9 cellular contexts compared by ENCODE assay signal in genomic region chr1:36248250-36248894, GRCh38.
A peak's percentile ranks its signal among the peaks of the same experiment; 100 is the strongest.
DNase-seq lines count a peak whose midpoint lies in the region; FAIRE-seq and TF ChIP-seq lines count a peak whose summit lies in the region.
"Had no signal": no experiment of that assay in that cellular context is flagged by ENCODE, and none has a peak within 500 bp of the region (broad histone marks: within the 10 kb centered on the region; RNA-seq: fewer than 3 reads in every experiment).

No MANE protein-coding gene starts in this region.

- peak overlapping the region; percentile 20 to 38 for H3K4me3 ChIP-seq in neutrophil (ENCODE audit: low read depth in 1 of 2, low read length in 1 of 2)

- peaks cover 10% of the 10 kb centered on the region for H3K36me3 ChIP-seq in neutrophil

- H3K27ac ChIP-seq in neutrophil: peak overlapping the region; percentile 80

- no peaks in the 10 kb centered on the region for H3K9me3 ChIP-seq in neutrophil

- H3K27me3 ChIP-seq in neutrophil: no peaks in the 10 kb centered on the region

- peaks cover 46 to 63% of the 10 kb centered on the region in 2 experiments for H3K4me1 ChIP-seq in neutrophil (ENCODE audit: control insufficient read depth in 1 of 2, insufficient read depth in 1 of 2, low read depth in 1 of 2, low read length in 1 of 2)

- DNase-seq in CD1c-positive myeloid dendritic cell (ENCODE audit: extremely low spot score) (peak; percentile 60), NOMO-1 (lab: John Stamatoyannopoulos, UW; ENCODE audit: unreplicated experiment in 2 of 2) (peak; percentile 85 to 89), dedifferentiated amniotic fluid mesenchymal stem cell (ENCODE audit: extremely low spot score) (peak; percentile 79), midbrain (lab: John Stamatoyannopoulos, UW) (no peak), D721Med (ENCODE audit: insufficient read length, low spot score) (no peak), NCI-H2227 (lab: John Stamatoyannopoulos, UW; ENCODE audit: unreplicated experiment) (no peak), T-helper 1 cell (no peak)

- FAIRE-seq in D721Med (lab: Jason Lieb, UNC): no peak
- FAIRE-seq: colon had no signal

- TF ChIP-seq CTCF in neutrophil (IDR thresholded peaks at IDR 0.05) (no peak), D721Med (IDR thresholded peaks at IDR 0.05; ENCODE audit: insufficient read depth, missing control alignments) (no peak)

Comparison
In these comparisons a context has a peak if more than half of its experiments do, and no peak if none do; other contexts are left out.
1. DNase-seq: peak in CD1c-positive myeloid dendritic cell (single experiment), NOMO-1 (2 of 2) and dedifferentiated amniotic fluid mesenchymal stem cell (single experiment); none in midbrain (single experiment), D721Med (single experiment), NCI-H2227 (single experiment) and T-helper 1 cell (0 of 5).